Comparison of ENCODE assay signal across 9 cellular contexts in the genomic region with DNA sequence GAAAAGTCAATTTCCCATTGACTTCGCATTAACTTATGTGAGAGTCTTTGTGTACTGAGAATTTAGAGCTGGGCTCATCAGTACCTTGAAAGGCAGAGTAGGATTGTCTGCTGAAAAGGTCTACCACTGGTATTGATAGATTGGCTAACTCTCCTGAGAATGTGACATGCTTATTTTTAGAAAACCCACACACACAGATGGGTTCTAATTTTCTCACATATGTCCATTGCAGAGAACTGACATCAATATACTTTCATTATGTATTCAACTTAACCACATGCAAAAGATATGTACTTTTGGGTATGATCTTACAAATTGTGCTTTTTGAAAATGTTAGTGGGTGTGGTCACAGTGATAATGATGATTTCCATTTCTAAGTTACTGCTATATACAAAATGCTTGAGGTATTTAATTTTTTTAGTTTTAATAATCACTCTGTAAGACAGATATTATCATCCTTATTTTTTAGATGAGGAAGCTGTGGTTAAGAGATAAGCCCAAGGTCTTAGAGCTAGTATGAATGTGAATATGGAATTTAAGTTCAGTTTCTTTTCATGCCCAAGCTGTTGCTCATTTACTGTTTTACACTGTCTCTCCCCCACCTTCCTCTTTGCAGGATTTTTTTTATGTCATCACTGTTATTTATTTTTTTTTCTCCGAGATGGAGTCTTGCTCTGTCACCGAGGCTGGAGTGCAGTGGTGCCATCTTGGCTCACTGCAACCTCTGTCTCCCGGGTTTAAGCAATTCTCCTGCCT. TPM values are rescaled to one million over a fixed set of nuclear protein-coding genes. Genes with fewer than 3 reads are reported as not detected.
DNase-seq lines count a peak whose midpoint lies in the region; ATAC-seq, FAIRE-seq and TF ChIP-seq lines count a peak whose summit lies in the region.
"Had no signal": no experiment of that assay in that cellular context is flagged by ENCODE, and none has a peak within 500 bp of the region (broad histone marks: within the 10 kb centered on the region; RNA-seq: fewer than 3 reads in every experiment).

No MANE protein-coding gene starts in this region.

- TF ChIP-seq CTCF in GM20000 (IDR thresholded peaks at IDR 0.05; ENCODE audit: extremely low read depth, missing control alignments) (no peak), activated B cell treated with CpG ODN at 0.5 μM for 24 hours (IDR thresholded peaks at IDR 0.05) (no peak)

- POLR2A ChIA-PET in activated B cell treated with CpG ODN at 0.5 μM for 24 hours (lab: Charles Lee): no interaction called here

- no peak overlapping the region for H3K4me3 Mint-ChIP-seq in activated B cell treated with CpG ODN at 0.5 μM for 24 hours

- CTCF ChIA-PET in activated B cell treated with CpG ODN at 0.5 μM for 24 hours (lab: Charles Lee): no interaction called here

- ATAC-seq in HG03139 (IDR thresholded peaks at IDR 0.05; ENCODE audit: unreplicated experiment) (peak; percentile 79), activated B cell treated with CpG ODN at 0.5 μM for 24 hours (ENCODE audit: low read depth) (peak; percentile 28)

- H3K36me3 Mint-ChIP-seq in activated B cell treated with CpG ODN at 0.5 μM for 24 hours (ENCODE audit: low read depth): peaks cover 38% of the 10 kb centered on the region

- peak; percentile 86 for FAIRE-seq in GM12892 (lab: Jason Lieb, UNC)

- no peaks in the 10 kb centered on the region for H3K27me3 Mint-ChIP-seq in activated B cell treated with CpG ODN at 0.5 μM for 24 hours

- peaks cover 21% of the 10 kb centered on the region for H3K4me1 Mint-ChIP-seq in activated B cell treated with CpG ODN at 0.5 μM for 24 hours

- DNase-seq in GM12892 (ENCODE audit: insufficient read length) (no peak), GM20000 (ENCODE audit: low spot score) (peak; percentile 70), activated B cell treated with CpG ODN at 0.5 μM for 24 hours (no peak), LoVo (ENCODE audit: low spot score) (no peak), mesenteric fat pad (ENCODE audit: low spot score) (no peak), NCI-H2196 treated with DMSO at 0.1 percent for 48 hours (lab: John Stamatoyannopoulos, UW; ENCODE audit: unreplicated experiment) (no peak), NCI-H345 treated with DMSO at 0.1 percent for 48 hours (lab: John Stamatoyannopoulos, UW; ENCODE audit: unreplicated experiment) (no peak)
- DNase-seq: NCI-H1092 had no signal

- intact Hi-C loops in activated B cell treated with CpG ODN at 0.5 μM for 24 hours (cut with micrococcal nuclease): no loop called here

- no peak for TF ChIP-seq POLR2A in GM12892 (IDR thresholded peaks at IDR 0.05; ENCODE audit: low read depth, low read length)

- H3K9me3 Mint-ChIP-seq in activated B cell treated with CpG ODN at 0.5 μM for 24 hours: no peaks in the 10 kb centered on the region

- H3K27ac Mint-ChIP-seq in activated B cell treated with CpG ODN at 0.5 μM for 24 hours: no peak overlapping the region

RNA-seq across cellular contexts. Expression of a gene that starts 22.3 kb away (rescaled TPM):
- 9.2 TPM for polyA plus RNA-seq in GM12892 (2012; ENCODE audit: missing spikeins)
- total RNA-seq in activated B cell treated with CpG ODN at 0.5 μM for 24 hours: 18.9 and 26.7 TPM in 2 replicates
- total RNA-seq in mesenteric fat pad: 14.9 TPM

RNA-seq across cellular contexts. Expression of a gene that starts 43.8 kb away (rescaled TPM):
- 3.1 TPM for polyA plus RNA-seq in GM12892 (2012; ENCODE audit: missing spikeins)
- total RNA-seq in activated B cell treated with CpG ODN at 0.5 μM for 24 hours (3.3 and 4.2 TPM in 2 replicates), mesenteric fat pad (6.4 TPM)
